In genomic region chr11:68459886-68460740, GRCh38 we compare ENCODE assay signal across 1 cellular context.
TF ChIP-seq lines count a peak whose summit lies in the region.

No MANE protein-coding gene starts in this region.

TF ChIP-seq in SK-N-SH treated with all-trans-retinoic acid at 6 μM for 48 hours, 23 proteins besides CTCF, POLR2A, EP300 and RAD21 (continued from another document):
- TF ChIP-seq CREB5 (CRISPR knock-in tag; IDR thresholded peaks at IDR 0.05; ENCODE audit: low read depth): peak; percentile 83
- TF ChIP-seq OSR1 (CRISPR knock-in tag; IDR thresholded peaks at IDR 0.05): no peak
